Comparison of ENCODE assay signal across 16 cellular contexts in genomic region chr19:54099856-54100255, GRCh38. TPM values are rescaled to one million over a fixed set of nuclear protein-coding genes. Genes with fewer than 3 reads are reported as not detected.
"Had no signal": no experiment of that assay in that cellular context is flagged by ENCODE, and none has a peak within 500 bp of the region (broad histone marks: within the 10 kb centered on the region; RNA-seq: fewer than 3 reads in every experiment).

No MANE protein-coding gene starts in this region.

RNA-seq across cellular contexts. Expression of gene OSCAR, which starts 0.7 kb away (rescaled TPM):
- total RNA-seq: endothelial cell of umbilical vein, neural crest cell, smooth muscle cell, temporal lobe had no signal

RNA-seq across cellular contexts. Expression of gene TARM1, which starts 18.7 kb away (rescaled TPM):
- total RNA-seq: endothelial cell of umbilical vein; esophagus squamous epithelium; heart right ventricle; left colon; left ventricle myocardium inferior; mucosa of descending colon; natural killer cell treated with Interleukin-12 subunit alpha and Interleukin-12 subunit beta and Interleukin-15 and Interleukin-18, amount 100 ng/mL, for 72 hours; neural crest cell; osteocyte; right atrium auricular region; sciatic nerve; smooth muscle cell; stomach; subcutaneous adipose tissue; temporal lobe; uterus had no signal
- polyA plus RNA-seq: endothelial cell of umbilical vein, heart right ventricle, smooth muscle cell, stomach had no signal
